ENCODE assay signal across 16 cellular contexts in the genomic region with DNA sequence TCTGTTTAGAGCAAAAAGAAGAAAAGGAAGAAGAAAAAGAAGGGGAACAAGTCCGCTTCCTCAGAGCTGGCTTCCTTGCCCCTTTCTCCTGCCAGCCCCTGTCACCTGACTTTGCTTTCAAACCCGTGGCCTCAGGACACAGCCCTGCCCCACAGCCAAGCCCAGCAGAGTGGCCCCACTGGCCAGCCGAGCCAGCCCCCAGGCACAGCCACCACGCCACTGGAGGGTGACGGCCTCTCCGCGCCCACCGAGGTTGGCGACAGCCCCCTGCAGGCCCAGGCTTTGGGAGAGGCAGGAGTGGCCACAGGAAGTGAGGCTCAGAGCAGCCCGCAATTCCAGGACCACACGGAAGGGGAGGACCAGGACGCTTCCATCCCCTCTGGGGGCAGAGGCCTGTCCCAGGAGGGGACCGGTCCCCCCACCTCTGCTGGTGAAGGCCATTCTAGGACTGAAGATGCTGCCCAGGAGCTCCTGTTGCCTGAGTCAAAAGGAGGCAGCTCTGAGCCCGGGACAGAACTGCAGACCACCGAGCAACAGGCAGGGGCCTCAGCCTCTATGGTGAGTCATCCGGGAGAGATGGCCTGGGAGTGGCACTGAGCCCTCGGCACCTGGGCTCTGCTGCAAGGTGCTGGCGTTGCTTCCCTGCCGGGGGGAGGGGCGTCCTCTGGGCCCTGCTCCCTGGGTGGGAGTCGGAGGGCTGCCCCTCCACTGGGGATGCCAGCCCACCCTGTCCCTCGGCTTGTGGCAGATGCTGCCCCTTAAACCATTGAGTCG. TPM values are rescaled to one million over a fixed set of nuclear protein-coding genes. Genes with fewer than 3 reads are reported as not detected.
DNase-seq lines count a peak whose midpoint lies in the region; ATAC-seq and TF ChIP-seq lines count a peak whose summit lies in the region.
"Had no signal": no experiment of that assay in that cellular context is flagged by ENCODE, and none has a peak within 500 bp of the region (broad histone marks: within the 10 kb centered on the region; RNA-seq: fewer than 3 reads in every experiment).

No MANE protein-coding gene starts in this region.

- no peaks in the 10 kb centered on the region for H3K27me3 ChIP-seq in HL-60 (ENCODE audit: insufficient read depth, poor library complexity, severe bottlenecking)
- H3K27me3 ChIP-seq: heart left ventricle, thyroid gland had no signal

- no peak for ATAC-seq in central memory CD8-positive, alpha-beta T cell (replicated peaks; ENCODE audit: extremely low read depth, poor library complexity, severe bottlenecking)
- no peak for ATAC-seq in natural killer cell
- no peak for ATAC-seq in HG03457 (IDR thresholded peaks at IDR 0.05; ENCODE audit: unreplicated experiment)
- ATAC-seq: heart left ventricle had no signal

- H3K4me1 Mint-ChIP-seq in central memory CD8-positive, alpha-beta T cell = peaks cover 14% of the 10 kb centered on the region
- H3K4me1 Mint-ChIP-seq in natural killer cell = peaks cover 12 to 26% of the 10 kb centered on the region in 2 donors

- peak overlapping the region; percentile 53 for H3K27ac ChIP-seq in HL-60 (replicated peaks)
- H3K27ac ChIP-seq: 22Rv1, thyroid gland had no signal

- POLR2A ChIA-PET in HEK293T (lab: Yijun Ruan, JAX) = no interaction called here

- CTCF ChIA-PET in HEK293T (lab: Yijun Ruan, JAX) = no interaction called here

- H3K4me3 Mint-ChIP-seq in central memory CD8-positive, alpha-beta T cell = no peak overlapping the region
- H3K4me3 Mint-ChIP-seq in natural killer cell = no peak overlapping the region

- DNase-seq in NCI-H1417 (lab: John Stamatoyannopoulos, UW) (peak in 2 of 3 experiments; percentile 70 to 76), NCI-H1417 treated with DMSO at 0.1 percent for 48 hours (lab: John Stamatoyannopoulos, UW) (no peak), HL-60 (ENCODE audit: low read depth in 1 of 2, low spot score in 1 of 2) (no peak), natural killer cell (no peak), NCI-H1694 treated with DMSO at 0.1 percent for 48 hours (lab: John Stamatoyannopoulos, UW) (no peak), HEK293T (ENCODE audit: extremely low spot score) (no peak)
- no peak for DNase-seq in central memory CD8-positive, alpha-beta T cell (ENCODE audit: low spot score in 2 of 2)
- DNase-seq: activated CD4-positive, alpha-beta T cell treated with anti-CD3 and anti-CD28 coated beads, Interleukin-2, amount 50 U/mL, for 1 hour; DMS 273 treated with DMSO at 0.1 percent for 48 hours; heart left ventricle; NCI-H2107; OCI-M1; thyroid gland had no signal

- H3K27me3 Mint-ChIP-seq in central memory CD8-positive, alpha-beta T cell = no peaks in the 10 kb centered on the region
- H3K27me3 Mint-ChIP-seq in natural killer cell (ENCODE audit: low read depth in 2 of 2) = no peaks in the 10 kb centered on the region

- peak overlapping the region; percentile 86 for H3K27ac Mint-ChIP-seq in central memory CD8-positive, alpha-beta T cell (ENCODE audit: low read depth)
- peak overlapping the region; percentile 75 for H3K27ac Mint-ChIP-seq in natural killer cell

- H3K4me3 ChIP-seq in HL-60 (replicated peaks; ENCODE audit: insufficient read depth, low read length) = no peak overlapping the region
- H3K4me3 ChIP-seq: heart left ventricle, smooth muscle cell, thyroid gland had no signal

- H3K36me3 Mint-ChIP-seq in central memory CD8-positive, alpha-beta T cell (ENCODE audit: insufficient read depth) = peaks cover 54% of the 10 kb centered on the region
- H3K36me3 Mint-ChIP-seq in natural killer cell = peaks cover 7% of the 10 kb centered on the region

- H3K9me3 Mint-ChIP-seq in central memory CD8-positive, alpha-beta T cell = no peaks in the 10 kb centered on the region
- no peaks in the 10 kb centered on the region for H3K9me3 Mint-ChIP-seq in natural killer cell

- intact Hi-C loops in natural killer cell (cut with micrococcal nuclease) = no loop called here

- TF ChIP-seq CTCF in HL-60 (IDR thresholded peaks at IDR 0.05; ENCODE audit: insufficient read depth, low read length) = no peak
- no peak for TF ChIP-seq CTCF in natural killer cell (IDR thresholded peaks at IDR 0.05)

TF ChIP-seq in HEK293T, 16 proteins besides CTCF, POLR2A, EP300 and RAD21:
- TF ChIP-seq LEF1 (IDR thresholded peaks at IDR 0.05; ENCODE audit: borderline replicate concordance) (no peak), FOXA1 (IDR thresholded peaks at IDR 0.05) (no peak), HDGF (IDR thresholded peaks at IDR 0.05; ENCODE audit: borderline replicate concordance) (no peak), ELF4 (IDR thresholded peaks at IDR 0.05) (no peak), CTBP1 (IDR thresholded peaks at IDR 0.05; ENCODE audit: borderline replicate concordance) (no peak), ARNT (IDR thresholded peaks at IDR 0.05) (no peak), ZNF384 (IDR thresholded peaks at IDR 0.05) (no peak), NFRKB (IDR thresholded peaks at IDR 0.05) (no peak), TARDBP (IDR thresholded peaks at IDR 0.05) (no peak), FOXK2 (IDR thresholded peaks at IDR 0.05) (no peak), BHLHE40 (IDR thresholded peaks at IDR 0.05; ENCODE audit: borderline replicate concordance) (no peak)
- TF ChIP-seq, protein P1, sequence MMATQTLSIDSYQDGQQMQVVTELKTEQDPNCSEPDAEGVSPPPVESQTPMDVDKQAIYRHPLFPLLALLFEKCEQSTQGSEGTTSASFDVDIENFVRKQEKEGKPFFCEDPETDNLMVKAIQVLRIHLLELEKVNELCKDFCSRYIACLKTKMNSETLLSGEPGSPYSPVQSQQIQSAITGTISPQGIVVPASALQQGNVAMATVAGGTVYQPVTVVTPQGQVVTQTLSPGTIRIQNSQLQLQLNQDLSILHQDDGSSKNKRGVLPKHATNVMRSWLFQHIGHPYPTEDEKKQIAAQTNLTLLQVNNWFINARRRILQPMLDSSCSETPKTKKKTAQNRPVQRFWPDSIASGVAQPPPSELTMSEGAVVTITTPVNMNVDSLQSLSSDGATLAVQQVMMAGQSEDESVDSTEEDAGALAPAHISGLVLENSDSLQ (IDR thresholded peaks at IDR 0.05) = no peak
TF ChIP-seq in HEK293T: peak in this region for 0.

RNA-seq across cellular contexts. Expression of a gene that starts 27.3 kb away (rescaled TPM):
- total RNA-seq in natural killer cell = 1,000 to 10,000 TPM in 2 of 3 donors, 100 to 1,000 TPM in 1; 929 to 1,120 (median 1,060) TPM

Comparison
In these comparisons a context has a peak if more than half of its experiments do, and no peak if none do; other contexts are left out.
1. DNase-seq: peak in NCI-H1417 (2 of 3); none in NCI-H1417 treated with DMSO at 0.1 percent for 48 hours (single experiment), HL-60 (0 of 2), central memory CD8-positive, alpha-beta T cell (0 of 2), natural killer cell (single experiment), NCI-H1694 treated with DMSO at 0.1 percent for 48 hours (single experiment) and HEK293T (single experiment).